Comparison of ENCODE assay signal across 1 cellular context in the genomic region with DNA sequence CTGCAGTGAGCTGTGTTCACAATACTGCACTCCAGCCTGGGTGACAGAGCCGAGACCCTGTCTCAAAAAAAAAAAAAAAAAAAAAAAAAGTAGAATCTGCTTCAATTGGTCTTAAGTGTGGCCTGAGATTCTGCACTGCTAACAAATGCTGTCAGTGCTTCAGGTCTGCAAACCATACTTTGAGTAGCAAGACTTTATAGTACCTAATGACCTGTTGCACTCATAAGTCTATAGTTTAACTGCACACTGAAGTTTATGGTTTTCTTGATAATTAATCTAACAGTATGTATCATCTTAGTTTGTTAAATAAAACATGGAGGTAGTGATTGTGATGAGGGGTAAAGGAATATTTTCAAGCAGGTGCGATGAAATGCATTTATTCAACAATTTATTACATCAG.
TF ChIP-seq lines count a peak whose summit lies in the region.

No MANE protein-coding gene starts in this region.

TF ChIP-seq in K562, 482 proteins besides CTCF, POLR2A, EP300 and RAD21 (continued from another document):
- no peak for TF ChIP-seq RBM17 (IDR thresholded peaks at IDR 0.05; ENCODE audit: borderline replicate concordance, low read depth, low read length)
- TF ChIP-seq STAT5A (IDR thresholded peaks at IDR 0.05; ENCODE audit: borderline replicate concordance, low read length) = no peak
TF ChIP-seq in K562: peak in this region for 0.
